1 cellular context compared by ENCODE assay signal in the genomic region with DNA sequence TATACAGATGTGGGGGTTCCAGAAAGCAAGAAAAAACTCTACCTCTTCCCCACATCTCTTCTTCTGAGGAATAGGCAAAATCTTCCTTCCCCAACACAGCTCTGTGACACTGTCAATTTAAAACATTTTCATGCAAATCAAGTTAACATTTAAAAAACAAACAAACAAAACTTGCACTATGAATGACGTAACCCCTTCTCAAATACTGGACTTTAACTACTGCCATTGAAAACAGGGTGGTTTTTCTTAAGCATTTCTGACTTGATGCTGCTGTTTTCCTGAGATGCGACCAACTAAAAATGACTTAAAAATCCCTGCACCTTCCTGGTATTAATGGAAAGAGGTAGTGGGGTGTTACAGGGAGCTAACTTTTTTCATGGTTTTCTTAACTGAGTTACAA.
TF ChIP-seq lines count a peak whose summit lies in the region.

No MANE protein-coding gene starts in this region.

TF ChIP-seq in GM23338, 12 proteins besides CTCF, POLR2A, EP300 and RAD21 (continued from another document):
- TF ChIP-seq, protein P1, sequence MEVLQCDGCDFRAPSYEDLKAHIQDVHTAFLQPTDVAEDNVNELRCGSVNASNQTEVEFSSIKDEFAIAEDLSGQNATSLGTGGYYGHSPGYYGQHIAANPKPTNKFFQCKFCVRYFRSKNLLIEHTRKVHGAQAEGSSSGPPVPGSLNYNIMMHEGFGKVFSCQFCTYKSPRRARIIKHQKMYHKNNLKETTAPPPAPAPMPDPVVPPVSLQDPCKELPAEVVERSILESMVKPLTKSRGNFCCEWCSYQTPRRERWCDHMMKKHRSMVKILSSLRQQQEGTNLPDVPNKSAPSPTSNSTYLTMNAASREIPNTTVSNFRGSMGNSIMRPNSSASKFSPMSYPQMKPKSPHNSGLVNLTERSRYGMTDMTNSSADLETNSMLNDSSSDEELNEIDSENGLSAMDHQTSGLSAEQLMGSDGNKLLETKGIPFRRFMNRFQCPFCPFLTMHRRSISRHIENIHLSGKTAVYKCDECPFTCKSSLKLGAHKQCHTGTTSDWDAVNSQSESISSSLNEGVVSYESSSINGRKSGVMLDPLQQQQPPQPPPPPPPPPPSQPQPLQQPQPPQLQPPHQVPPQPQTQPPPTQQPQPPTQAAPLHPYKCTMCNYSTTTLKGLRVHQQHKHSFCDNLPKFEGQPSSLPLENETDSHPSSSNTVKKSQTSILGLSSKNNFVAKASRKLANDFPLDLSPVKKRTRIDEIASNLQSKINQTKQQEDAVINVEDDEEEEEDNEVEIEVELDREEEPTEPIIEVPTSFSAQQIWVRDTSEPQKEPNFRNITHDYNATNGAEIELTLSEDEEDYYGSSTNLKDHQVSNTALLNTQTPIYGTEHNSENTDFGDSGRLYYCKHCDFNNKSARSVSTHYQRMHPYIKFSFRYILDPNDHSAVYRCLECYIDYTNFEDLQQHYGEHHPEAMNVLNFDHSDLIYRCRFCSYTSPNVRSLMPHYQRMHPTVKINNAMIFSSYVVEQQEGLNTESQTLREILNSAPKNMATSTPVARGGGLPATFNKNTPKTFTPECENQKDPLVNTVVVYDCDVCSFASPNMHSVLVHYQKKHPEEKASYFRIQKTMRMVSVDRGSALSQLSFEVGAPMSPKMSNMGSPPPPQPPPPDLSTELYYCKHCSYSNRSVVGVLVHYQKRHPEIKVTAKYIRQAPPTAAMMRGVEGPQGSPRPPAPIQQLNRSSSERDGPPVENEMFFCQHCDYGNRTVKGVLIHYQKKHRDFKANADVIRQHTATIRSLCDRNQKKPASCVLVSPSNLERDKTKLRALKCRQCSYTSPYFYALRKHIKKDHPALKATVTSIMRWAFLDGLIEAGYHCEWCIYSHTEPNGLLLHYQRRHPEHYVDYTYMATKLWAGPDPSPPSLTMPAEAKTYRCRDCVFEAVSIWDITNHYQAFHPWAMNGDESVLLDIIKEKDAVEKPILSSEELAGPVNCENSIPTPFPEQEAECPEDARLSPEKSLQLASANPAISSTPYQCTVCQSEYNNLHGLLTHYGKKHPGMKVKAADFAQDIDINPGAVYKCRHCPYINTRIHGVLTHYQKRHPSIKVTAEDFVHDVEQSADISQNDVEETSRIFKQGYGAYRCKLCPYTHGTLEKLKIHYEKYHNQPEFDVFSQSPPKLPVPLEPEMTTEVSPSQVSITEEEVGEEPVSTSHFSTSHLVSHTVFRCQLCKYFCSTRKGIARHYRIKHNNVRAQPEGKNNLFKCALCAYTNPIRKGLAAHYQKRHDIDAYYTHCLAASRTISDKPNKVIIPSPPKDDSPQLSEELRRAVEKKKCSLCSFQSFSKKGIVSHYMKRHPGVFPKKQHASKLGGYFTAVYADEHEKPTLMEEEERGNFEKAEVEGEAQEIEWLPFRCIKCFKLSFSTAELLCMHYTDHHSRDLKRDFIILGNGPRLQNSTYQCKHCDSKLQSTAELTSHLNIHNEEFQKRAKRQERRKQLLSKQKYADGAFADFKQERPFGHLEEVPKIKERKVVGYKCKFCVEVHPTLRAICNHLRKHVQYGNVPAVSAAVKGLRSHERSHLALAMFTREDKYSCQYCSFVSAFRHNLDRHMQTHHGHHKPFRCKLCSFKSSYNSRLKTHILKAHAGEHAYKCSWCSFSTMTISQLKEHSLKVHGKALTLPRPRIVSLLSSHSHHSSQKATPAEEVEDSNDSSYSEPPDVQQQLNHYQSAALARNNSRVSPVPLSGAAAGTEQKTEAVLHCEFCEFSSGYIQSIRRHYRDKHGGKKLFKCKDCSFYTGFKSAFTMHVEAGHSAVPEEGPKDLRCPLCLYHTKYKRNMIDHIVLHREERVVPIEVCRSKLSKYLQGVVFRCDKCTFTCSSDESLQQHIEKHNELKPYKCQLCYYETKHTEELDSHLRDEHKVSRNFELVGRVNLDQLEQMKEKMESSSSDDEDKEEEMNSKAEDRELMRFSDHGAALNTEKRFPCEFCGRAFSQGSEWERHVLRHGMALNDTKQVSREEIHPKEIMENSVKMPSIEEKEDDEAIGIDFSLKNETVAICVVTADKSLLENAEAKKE (CRISPR knock-in tag; IDR thresholded peaks at IDR 0.05), result no peak
- TF ChIP-seq NANOG (IDR thresholded peaks at IDR 0.05; ENCODE audit: borderline replicate concordance), result peak; percentile 41; the same call in 1 of the 2 replicates
